Comparison of ENCODE assay signal across 8 cellular contexts in genomic region chr1:46198026-46198826, GRCh38. TPM values are rescaled to one million over a fixed set of nuclear protein-coding genes. Genes with fewer than 3 reads are reported as not detected.
DNase-seq lines count a peak whose midpoint lies in the region; ATAC-seq and TF ChIP-seq lines count a peak whose summit lies in the region.

Gene POMGNT1 (minus strand): TSS chr1:46198434. CDS start chr1:46197821, 613 bp downstream.

- DNase-seq in DMS153 treated with DMSO at 0.1 percent for 48 hours (lab: John Stamatoyannopoulos, UW; ENCODE audit: unreplicated experiment) (peak; percentile 83), SK-MEL-5 (ENCODE audit: low read depth, low spot score) (peak; percentile 58), glomerular endothelial cell (ENCODE audit: extremely low read depth, low read depth, low spot score) (no peak), osteocyte (ENCODE audit: extremely low spot score, unreplicated experiment) (peak; percentile 90)
- DNase-seq in activated naive CD4-positive, alpha-beta T cell treated with anti-CD3 and anti-CD28 coated beads, Interleukin-2, amount 50 U/mL, for 16 hours, result peak; percentile 81

- peak; percentile 24 for TF ChIP-seq CTCF in osteocyte (IDR thresholded peaks at IDR 0.05)

- H3K27me3 ChIP-seq in HUES64 (ENCODE audit: insufficient read depth, low read length) (no peaks in the 10 kb centered on the region), thymus (ENCODE audit: control insufficient read depth, insufficient read depth) (no peaks in the 10 kb centered on the region)

- H3K36me3 Mint-ChIP-seq in osteocyte (ENCODE audit: unreplicated experiment), result peaks cover 9% of the 10 kb centered on the region

- H3K27ac ChIP-seq in HUES64 (ENCODE audit: low read depth, low read length), result peak within 1 kb of the TSS; percentile 76
- peak within 1 kb of the TSS; percentile 88 for H3K27ac ChIP-seq in thymus (ENCODE audit: low read depth)

- in situ Hi-C loops in SK-MEL-5 (cut with HindIII; ENCODE audit: low pct_unique_long_range_greater_than_20kb, low sequenced_read_pairs), result no loop called here

- H3K4me3 Mint-ChIP-seq in osteocyte (ENCODE audit: unreplicated experiment), result peak within 1 kb of the TSS; percentile 79

- H3K36me3 ChIP-seq in HUES64 (ENCODE audit: insufficient read depth, low read length) (peaks cover 18% of the 10 kb centered on the region), thymus (ENCODE audit: control insufficient read depth, insufficient read depth) (peaks cover 16% of the 10 kb centered on the region)

- H3K4me1 Mint-ChIP-seq in osteocyte (ENCODE audit: unreplicated experiment), result peaks cover 30% of the 10 kb centered on the region

- H3K27ac Mint-ChIP-seq in osteocyte (ENCODE audit: unreplicated experiment), result peak within 1 kb of the TSS; percentile 63

- H3K9me3 ChIP-seq in HUES64 (ENCODE audit: insufficient read depth, low read depth, low read length), result no peaks in the 10 kb centered on the region
- no peaks in the 10 kb centered on the region for H3K9me3 ChIP-seq in thymus (ENCODE audit: control insufficient read depth)

- H3K4me1 ChIP-seq in HUES64 (ENCODE audit: insufficient read depth, low read length) (peaks cover 10% of the 10 kb centered on the region; the same call in 1 of the 2 replicates), thymus (ENCODE audit: control insufficient read depth, insufficient read depth, low read length) (peaks cover 9% of the 10 kb centered on the region)

- H3K27me3 Mint-ChIP-seq in osteocyte (ENCODE audit: unreplicated experiment), result no peaks in the 10 kb centered on the region

- 1% methylated on average over 67 of the region's 67 CpGs for WGBS in HUES64
- WGBS in thymus, result 2% methylated on average over 67 of the region's 67 CpGs

- no peaks in the 10 kb centered on the region for H3K9me3 Mint-ChIP-seq in osteocyte (ENCODE audit: unreplicated experiment)

- H3K4me3 ChIP-seq in HUES64 (ENCODE audit: low read length), result peak within 1 kb of the TSS; percentile 97
- H3K4me3 ChIP-seq in thymus (ENCODE audit: low read length), result peak within 1 kb of the TSS; percentile 82

- peak; percentile 91 for ATAC-seq in GM21381 (IDR thresholded peaks at IDR 0.05; ENCODE audit: unreplicated experiment)

- peak within 1 kb of the TSS; percentile 88 for H3K9ac ChIP-seq in HUES64 (ENCODE audit: low read depth, low read length)

RNA-seq across cellular contexts. Expression of gene POMGNT1, which starts in this region (rescaled TPM):
- 41.4 TPM for polyA plus RNA-seq in HUES64 (2013, experiment 1 of 2)
- polyA plus RNA-seq in HUES64 (2013, experiment 2 of 2), result 42.2 TPM
- 120 and 125 TPM in 2 replicates for total RNA-seq in SK-MEL-5 (2014; rRNA removed; shearing (Covaris generic))
- 123 and 132 TPM in 2 replicates for polyA plus RNA-seq in SK-MEL-5 (2015; cell fraction: cytosol; rRNA removed)
- polyA plus RNA-seq in SK-MEL-5 (2015; cell fraction: nucleus; rRNA removed), result 173 and 194 TPM in 2 replicates
- total RNA-seq in glomerular endothelial cell, result 63.3 and 70.4 TPM in 2 replicates
- 76.8 and 88.9 TPM in 2 replicates for total RNA-seq in osteocyte
- 44.9 TPM for polyA plus RNA-seq in thymus
